In genomic region chr11:66253081-66253480, GRCh38 we compare ENCODE assay signal across 11 cellular contexts. TPM values are rescaled to one million over a fixed set of nuclear protein-coding genes. Genes with fewer than 3 reads are reported as not detected.
DNase-seq lines count a peak whose midpoint lies in the region; ATAC-seq lines count a peak whose summit lies in the region.
"Not testable (repeated sequence)": the region's sequence is repeated elsewhere in the genome, so short reads cannot be mapped to it uniquely, and the experiment has no call there.
"Had no signal": no experiment of that assay in that cellular context is flagged by ENCODE, and none has a peak within 500 bp of the region (broad histone marks: within the 10 kb centered on the region; RNA-seq: fewer than 3 reads in every experiment).

No MANE protein-coding gene starts in this region.

- peaks cover 5 to 14% (median 11%) of the 10 kb centered on the region in 3 donors for H3K4me1 Mint-ChIP-seq in IgD-negative memory B cell
- H3K4me1 Mint-ChIP-seq in activated T-cell treated with anti-CD3 and anti-CD28 coated beads, Interleukin-2, amount 50 U/mL, for 72 hours (ENCODE audit: low read depth): peaks cover 14% of the 10 kb centered on the region
- peaks cover 10 to 16% of the 10 kb centered on the region in 2 donors for H3K4me1 Mint-ChIP-seq in effector memory CD8-positive, alpha-beta T cell (ENCODE audit: low read depth in 2 of 2)
- peaks cover 19 to 30% (median 27%) of the 10 kb centered on the region in 4 donors for H3K4me1 Mint-ChIP-seq in naive thymus-derived CD8-positive, alpha-beta T cell
- peaks cover 31% of the 10 kb centered on the region for H3K4me1 Mint-ChIP-seq in stimulated activated effector memory CD8-positive, alpha-beta T cell treated with anti-CD3 and anti-CD28 coated beads, Interleukin-12 subunit alpha, Interleukin-12 subunit beta, amount 100 ng/mL, for 72 hours

- not testable (repeated sequence) for H3K36me3 Mint-ChIP-seq in IgD-negative memory B cell; activated T-cell treated with anti-CD3 and anti-CD28 coated beads, Interleukin-2, amount 50 U/mL, for 72 hours (ENCODE audit: insufficient read depth in 2 of 2); activated naive CD4-positive, alpha-beta T cell treated with anti-CD3 and anti-CD28 coated beads, Interleukin-2, amount 50 U/mL, for 72 hours
- H3K36me3 Mint-ChIP-seq in effector memory CD8-positive, alpha-beta T cell (ENCODE audit: insufficient read depth): peaks cover 50% of the 10 kb centered on the region
- H3K36me3 Mint-ChIP-seq in naive thymus-derived CD8-positive, alpha-beta T cell: peaks cover 0 to 23% (median 0%) of the 10 kb centered on the region in 3 donors
- H3K36me3 Mint-ChIP-seq in stimulated activated effector memory CD8-positive, alpha-beta T cell treated with anti-CD3 and anti-CD28 coated beads, Interleukin-12 subunit alpha, Interleukin-12 subunit beta, amount 100 ng/mL, for 72 hours: peaks cover 28% of the 10 kb centered on the region

- not testable (repeated sequence) for H3K9me3 Mint-ChIP-seq in IgD-negative memory B cell; activated T-cell treated with anti-CD3 and anti-CD28 coated beads, Interleukin-2, amount 50 U/mL, for 72 hours; activated naive CD4-positive, alpha-beta T cell treated with anti-CD3 and anti-CD28 coated beads, Interleukin-2, amount 50 U/mL, for 72 hours; effector memory CD8-positive, alpha-beta T cell; naive thymus-derived CD8-positive, alpha-beta T cell; stimulated activated effector memory CD8-positive, alpha-beta T cell treated with anti-CD3 and anti-CD28 coated beads, Interleukin-12 subunit alpha, Interleukin-12 subunit beta, amount 100 ng/mL, for 72 hours

- peak overlapping the region in 1 of 4 donors; percentile 57 for H3K4me3 Mint-ChIP-seq in IgD-negative memory B cell
- H3K4me3 Mint-ChIP-seq in activated T-cell treated with anti-CD3 and anti-CD28 coated beads, Interleukin-2, amount 50 U/mL, for 72 hours; stimulated activated effector memory CD8-positive, alpha-beta T cell treated with anti-CD3 and anti-CD28 coated beads, Interleukin-12 subunit alpha, Interleukin-12 subunit beta, amount 100 ng/mL, for 72 hours: not testable (repeated sequence)
- peak overlapping the region in 1 of 2 donors; percentile 41 for H3K4me3 Mint-ChIP-seq in effector memory CD8-positive, alpha-beta T cell
- peak overlapping the region in 2 of 10 donors; percentile 32 to 43 for H3K4me3 Mint-ChIP-seq in naive thymus-derived CD8-positive, alpha-beta T cell

- H3K36me3 ChIP-seq in BLaER1 treated with 17β-estradiol and CSF1 and Interleukin-3, amounts not matched to agents 10 nM and 100 nM: peaks cover 8 to 27% (median 19%) of the 10 kb centered on the region in 11 experiments; a peak in 14 of 22 replicates

- peak overlapping the region in 3 of 11 experiments; percentile 36 to 45 (median 38); a peak in 4 of 22 replicates for H3K27ac ChIP-seq in BLaER1 treated with 17β-estradiol and CSF1 and Interleukin-3, amounts not matched to agents 10 nM and 100 nM

- not testable (repeated sequence) for DNase-seq in activated T-cell treated with anti-CD3 and anti-CD28 coated beads, Interleukin-2, amount 50 U/mL, for 72 hours; activated naive CD4-positive, alpha-beta T cell treated with anti-CD3 and anti-CD28 coated beads, Interleukin-2, amount 50 U/mL, for 72 hours (ENCODE audit: low spot score in 2 of 2); effector memory CD8-positive, alpha-beta T cell; naive thymus-derived CD8-positive, alpha-beta T cell; stimulated activated effector memory CD8-positive, alpha-beta T cell treated with anti-CD3 and anti-CD28 coated beads, Interleukin-12 subunit alpha, Interleukin-12 subunit beta, amount 100 ng/mL, for 72 hours (ENCODE audit: low spot score in 2 of 2)

- POLR2A ChIA-PET in naive thymus-derived CD8-positive, alpha-beta T cell (lab: Charles Lee): interaction anchor here (0.7 kb wide), 2 partner anchors 31 to 94 kb away, joined by 3 to 4 read pairs; no protein-coding TSS in a partner anchor

- not testable (repeated sequence) for H3K27me3 Mint-ChIP-seq in IgD-negative memory B cell; activated T-cell treated with anti-CD3 and anti-CD28 coated beads, Interleukin-2, amount 50 U/mL, for 72 hours (ENCODE audit: low read depth); effector memory CD8-positive, alpha-beta T cell; naive thymus-derived CD8-positive, alpha-beta T cell

- H3K9me3 ChIP-seq in BLaER1 treated with 17β-estradiol and CSF1 and Interleukin-3, amounts not matched to agents 10 nM and 100 nM (replicated peaks in 1 of 11): not testable (repeated sequence)

- H3K4me3 ChIP-seq in BLaER1 treated with 17β-estradiol and CSF1 and Interleukin-3, amounts not matched to agents 10 nM and 100 nM: not testable (repeated sequence)

- peak overlapping the region; percentile 59 to 85 (median 68) for H3K27ac Mint-ChIP-seq in IgD-negative memory B cell
- H3K27ac Mint-ChIP-seq in activated T-cell treated with anti-CD3 and anti-CD28 coated beads, Interleukin-2, amount 50 U/mL, for 72 hours: peak overlapping the region; percentile 41
- peak overlapping the region; percentile 65 for H3K27ac Mint-ChIP-seq in activated naive CD4-positive, alpha-beta T cell treated with anti-CD3 and anti-CD28 coated beads, Interleukin-2, amount 50 U/mL, for 72 hours
- peak overlapping the region; percentile 68 to 91 for H3K27ac Mint-ChIP-seq in effector memory CD8-positive, alpha-beta T cell
- peak overlapping the region; percentile 22 to 89 (median 79) for H3K27ac Mint-ChIP-seq in naive thymus-derived CD8-positive, alpha-beta T cell
- H3K27ac Mint-ChIP-seq in stimulated activated effector memory CD8-positive, alpha-beta T cell treated with anti-CD3 and anti-CD28 coated beads, Interleukin-12 subunit alpha, Interleukin-12 subunit beta, amount 100 ng/mL, for 72 hours: peak overlapping the region; percentile 47

- not testable (repeated sequence) for H3K27me3 ChIP-seq in BLaER1 treated with 17β-estradiol and CSF1 and Interleukin-3, amounts not matched to agents 10 nM and 100 nM

- peaks cover 6 to 66% (median 52%) of the 10 kb centered on the region in 10 experiments; a peak in 18 of 20 replicates for H3K4me1 ChIP-seq in BLaER1 treated with 17β-estradiol and CSF1 and Interleukin-3, amounts not matched to agents 10 nM and 100 nM

- peak overlapping the region in 5 of 11 experiments; percentile 1 to 62 (median 21); a peak in 4 of 22 replicates for H3K9ac ChIP-seq in BLaER1 treated with 17β-estradiol and CSF1 and Interleukin-3, amounts not matched to agents 10 nM and 100 nM

- not testable (repeated sequence) for ATAC-seq in activated T-cell treated with anti-CD3 and anti-CD28 coated beads, Interleukin-2, amount 50 U/mL, for 72 hours (replicated peaks in 1 of 2); activated naive CD4-positive, alpha-beta T cell treated with anti-CD3 and anti-CD28 coated beads, Interleukin-2, amount 50 U/mL, for 72 hours; effector memory CD8-positive, alpha-beta T cell (replicated peaks); naive thymus-derived CD8-positive, alpha-beta T cell; stimulated activated effector memory CD8-positive, alpha-beta T cell treated with anti-CD3 and anti-CD28 coated beads, Interleukin-12 subunit alpha, Interleukin-12 subunit beta, amount 100 ng/mL, for 72 hours

- peak overlapping the region in 9 of 11 experiments; percentile 15 to 97 (median 88); a peak in 16 of 22 replicates for H3K4me2 ChIP-seq in BLaER1 treated with 17β-estradiol and CSF1 and Interleukin-3, amounts not matched to agents 10 nM and 100 nM

- peaks cover 0 to 12% (median 0%) of the 10 kb centered on the region in 11 experiments; a peak in 1 of 22 replicates for H4K20me1 ChIP-seq in BLaER1 treated with 17β-estradiol and CSF1 and Interleukin-3, amounts not matched to agents 10 nM and 100 nM

RNA-seq across cellular contexts. Expression of gene KLC2, which starts 4.4 kb away (rescaled TPM):
- 13.6 TPM for polyA plus RNA-seq in IgD-negative memory B cell
- total RNA-seq in activated T-cell treated with anti-CD3 and anti-CD28 coated beads, Interleukin-2, amount 50 U/mL, for 72 hours: 10 to 100 TPM; 51.9 to 54.8 TPM
- total RNA-seq in activated naive CD4-positive, alpha-beta T cell treated with anti-CD3 and anti-CD28 coated beads, Interleukin-2, amount 50 U/mL, for 72 hours: 10 to 100 TPM; 26.0 to 69.7 TPM
- 10 to 100 TPM; 35.7 to 38.4 TPM for total RNA-seq in naive thymus-derived CD8-positive, alpha-beta T cell
- polyA plus RNA-seq in naive thymus-derived CD8-positive, alpha-beta T cell: 1 to 10 TPM; 3.7 to 8.1 (median 6.1) TPM

RNA-seq across cellular contexts. Expression of gene RAB1B, which starts 15.4 kb away (rescaled TPM):
- 14.8 TPM for polyA plus RNA-seq in IgD-negative memory B cell
- 100 to 1,000 TPM; 127 to 139 TPM for total RNA-seq in activated T-cell treated with anti-CD3 and anti-CD28 coated beads, Interleukin-2, amount 50 U/mL, for 72 hours
- 100 to 1,000 TPM; 138 to 153 TPM for total RNA-seq in activated naive CD4-positive, alpha-beta T cell treated with anti-CD3 and anti-CD28 coated beads, Interleukin-2, amount 50 U/mL, for 72 hours
- 10 to 100 TPM; 68.4 to 69.2 TPM for total RNA-seq in naive thymus-derived CD8-positive, alpha-beta T cell
- polyA plus RNA-seq in naive thymus-derived CD8-positive, alpha-beta T cell: 10 to 100 TPM; 13.1 to 16.1 (median 14.0) TPM

RNA-seq across cellular contexts. Expression of gene CNIH2, which starts 24.9 kb away (rescaled TPM):
- polyA plus RNA-seq in IgD-negative memory B cell: not detected
- total RNA-seq in activated T-cell treated with anti-CD3 and anti-CD28 coated beads, Interleukin-2, amount 50 U/mL, for 72 hours: 1 to 10 TPM; 1.2 to 3.5 TPM
- total RNA-seq in activated naive CD4-positive, alpha-beta T cell treated with anti-CD3 and anti-CD28 coated beads, Interleukin-2, amount 50 U/mL, for 72 hours: 1 to 10 TPM; 1.7 to 4.5 TPM
- total RNA-seq in naive thymus-derived CD8-positive, alpha-beta T cell: 1 to 10 TPM; 1.1 to 2.8 TPM
- polyA plus RNA-seq in naive thymus-derived CD8-positive, alpha-beta T cell: not detected
- polyA plus RNA-seq: CD14-positive monocyte had no signal

RNA-seq across cellular contexts. Expression of gene YIF1A, which starts 35.9 kb away (rescaled TPM):
- 72.5 TPM for polyA plus RNA-seq in IgD-negative memory B cell
- total RNA-seq in activated T-cell treated with anti-CD3 and anti-CD28 coated beads, Interleukin-2, amount 50 U/mL, for 72 hours: 10 to 100 TPM; 42.9 to 50.8 TPM
- total RNA-seq in activated naive CD4-positive, alpha-beta T cell treated with anti-CD3 and anti-CD28 coated beads, Interleukin-2, amount 50 U/mL, for 72 hours: 10 to 100 TPM; 45.9 to 55.4 TPM
- 10 to 100 TPM; 26.9 to 36.8 TPM for total RNA-seq in naive thymus-derived CD8-positive, alpha-beta T cell
- polyA plus RNA-seq in naive thymus-derived CD8-positive, alpha-beta T cell: 10 to 100 TPM; 49.1 to 59.9 (median 53.9) TPM

RNA-seq across cellular contexts. Expression of gene TMEM151A, which starts 38.6 kb away (rescaled TPM):
- polyA plus RNA-seq in IgD-negative memory B cell: not detected
- under 1 TPM in 1 of 2 donors, not detected in 1; 0.10 TPM for total RNA-seq in activated T-cell treated with anti-CD3 and anti-CD28 coated beads, Interleukin-2, amount 50 U/mL, for 72 hours
- not detected for total RNA-seq in activated naive CD4-positive, alpha-beta T cell treated with anti-CD3 and anti-CD28 coated beads, Interleukin-2, amount 50 U/mL, for 72 hours
- total RNA-seq in naive thymus-derived CD8-positive, alpha-beta T cell: under 1 TPM in 1 of 2 experiments, not detected in 1; 0.13 TPM
- not detected for polyA plus RNA-seq in naive thymus-derived CD8-positive, alpha-beta T cell
- total RNA-seq: A172, GM12878, HT1080 had no signal
- polyA plus RNA-seq: CD14-positive monocyte, GM12878 had no signal
